1 cellular context compared by ENCODE assay signal in the genomic region with DNA sequence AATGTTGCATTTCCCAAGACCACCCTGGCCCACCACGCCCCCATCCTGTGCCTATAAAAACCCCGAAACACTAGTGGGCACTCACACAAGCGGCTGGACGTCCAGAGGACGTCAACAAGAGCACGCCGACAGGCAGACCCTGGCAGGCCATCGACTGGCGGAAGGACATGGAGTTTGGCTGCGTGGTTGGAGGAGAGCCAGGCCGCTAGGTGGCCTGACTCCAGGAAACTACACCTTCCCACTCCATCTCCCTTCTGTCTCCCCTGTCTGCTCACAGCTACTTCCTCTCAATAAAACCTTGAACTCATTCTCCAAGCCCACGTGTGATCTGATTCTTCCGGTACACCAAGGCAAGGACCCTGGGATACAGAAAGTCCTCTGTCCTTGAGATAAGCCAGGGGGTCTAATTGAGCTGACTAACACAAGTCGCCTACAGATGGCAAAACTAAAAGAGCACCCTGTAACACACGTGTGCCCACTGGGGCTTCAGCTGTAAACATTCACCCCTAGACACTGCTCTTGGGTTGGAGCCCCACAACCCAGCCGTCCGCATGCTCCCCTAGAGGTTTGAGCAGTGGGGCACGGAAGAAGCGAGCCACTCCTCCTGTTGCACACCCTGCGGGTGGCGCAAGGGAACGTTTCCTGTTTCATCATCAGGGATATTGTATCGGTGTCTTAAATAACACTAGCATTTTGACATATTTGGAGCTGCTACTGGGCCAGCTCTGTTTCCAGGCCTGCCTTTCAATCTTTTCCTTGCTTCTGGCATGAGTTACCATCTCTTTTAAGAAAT.
TF ChIP-seq lines count a peak whose summit lies in the region.

No MANE protein-coding gene starts in this region.

TF ChIP-seq in IMR-90, 13 proteins besides CTCF, POLR2A, EP300 and RAD21:
- TF ChIP-seq, protein P1, sequence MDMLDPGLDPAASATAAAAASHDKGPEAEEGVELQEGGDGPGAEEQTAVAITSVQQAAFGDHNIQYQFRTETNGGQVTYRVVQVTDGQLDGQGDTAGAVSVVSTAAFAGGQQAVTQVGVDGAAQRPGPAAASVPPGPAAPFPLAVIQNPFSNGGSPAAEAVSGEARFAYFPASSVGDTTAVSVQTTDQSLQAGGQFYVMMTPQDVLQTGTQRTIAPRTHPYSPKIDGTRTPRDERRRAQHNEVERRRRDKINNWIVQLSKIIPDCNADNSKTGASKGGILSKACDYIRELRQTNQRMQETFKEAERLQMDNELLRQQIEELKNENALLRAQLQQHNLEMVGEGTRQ (IDR thresholded peaks at IDR 0.05; ENCODE audit: low read depth, low read length): no peak
- TF ChIP-seq MAZ (IDR thresholded peaks at IDR 0.05; ENCODE audit: borderline replicate concordance, low read depth, low read length) (no peak), RFX5 (IDR thresholded peaks at IDR 0.05; ENCODE audit: low read depth, low read length) (no peak), RCOR1 (IDR thresholded peaks at IDR 0.05; ENCODE audit: insufficient replicate concordance, low read length) (no peak), CHD1 (IDR thresholded peaks at IDR 0.05; ENCODE audit: low read depth, low read length) (no peak), CEBPB (IDR thresholded peaks at IDR 0.05; ENCODE audit: low read depth, low read length) (no peak), MXI1 (IDR thresholded peaks at IDR 0.05; ENCODE audit: borderline replicate concordance, low read depth, low read length) (no peak), MAFK (IDR thresholded peaks at IDR 0.05; ENCODE audit: low read depth, low read length) (no peak), BHLHE40 (IDR thresholded peaks at IDR 0.05; ENCODE audit: low read depth, low read length) (no peak), FOS (IDR thresholded peaks at IDR 0.05; ENCODE audit: low read depth, low read length) (no peak)
